ENCODE assay signal across 13 cellular contexts in the genomic region with DNA sequence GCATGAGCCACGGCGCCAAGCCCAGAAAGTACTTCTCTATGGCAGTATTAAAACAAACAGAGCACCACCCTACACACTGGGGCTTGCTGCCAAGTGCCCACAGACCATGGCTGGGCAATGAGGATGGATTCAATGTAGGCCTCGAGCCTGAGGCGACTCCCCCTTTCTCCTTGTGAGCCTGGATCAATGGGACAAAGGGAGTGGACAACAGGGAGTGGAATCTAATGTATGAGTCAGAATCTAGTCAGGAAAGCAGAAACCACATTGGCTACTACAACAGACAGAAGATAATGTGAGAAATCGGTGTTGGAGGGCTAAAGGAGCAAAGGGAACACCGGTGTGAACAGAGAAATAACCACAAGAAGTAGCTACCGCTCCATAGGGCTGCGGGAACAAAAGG. TPM values are rescaled to one million over a fixed set of nuclear protein-coding genes. Genes with fewer than 3 reads are reported as not detected.
A peak's percentile ranks its signal among the peaks of the same experiment; 100 is the strongest.
DNase-seq lines count a peak whose midpoint lies in the region; ATAC-seq lines count a peak whose summit lies in the region.
"Had no signal": no experiment of that assay in that cellular context is flagged by ENCODE, and none has a peak within 500 bp of the region (broad histone marks: within the 10 kb centered on the region; RNA-seq: fewer than 3 reads in every experiment).

No MANE protein-coding gene starts in this region.

- ATAC-seq in left colon = peak; percentile 88
- ATAC-seq in natural killer cell treated with Interleukin-12 subunit alpha and Interleukin-12 subunit beta and Interleukin-15 and Interleukin-18, amount 100 ng/mL, for 72 hours = no peak

- intact Hi-C loops in left colon (cut with DNase I, micrococcal nuclease) = no loop called here

- H3K36me3 Mint-ChIP-seq in natural killer cell treated with Interleukin-12 subunit alpha and Interleukin-12 subunit beta and Interleukin-15 and Interleukin-18, amount 100 ng/mL, for 72 hours = no peaks in the 10 kb centered on the region

- H3K27me3 Mint-ChIP-seq in natural killer cell treated with Interleukin-12 subunit alpha and Interleukin-12 subunit beta and Interleukin-15 and Interleukin-18, amount 100 ng/mL, for 72 hours = peaks cover 19 to 21% of the 10 kb centered on the region in 2 donors

- H3K4me3 Mint-ChIP-seq in natural killer cell treated with Interleukin-12 subunit alpha and Interleukin-12 subunit beta and Interleukin-15 and Interleukin-18, amount 100 ng/mL, for 72 hours = no peak overlapping the region
- H3K4me3 Mint-ChIP-seq: activated B cell treated with CpG ODN at 0.5 μM for 24 hours had no signal

- peaks cover 4 to 5% of the 10 kb centered on the region in 2 donors for H3K4me1 Mint-ChIP-seq in natural killer cell treated with Interleukin-12 subunit alpha and Interleukin-12 subunit beta and Interleukin-15 and Interleukin-18, amount 100 ng/mL, for 72 hours (ENCODE audit: low read depth in 2 of 2)
- H3K4me1 Mint-ChIP-seq: activated B cell treated with CpG ODN at 0.5 μM for 24 hours had no signal

- no peaks in the 10 kb centered on the region for H3K9me3 Mint-ChIP-seq in natural killer cell treated with Interleukin-12 subunit alpha and Interleukin-12 subunit beta and Interleukin-15 and Interleukin-18, amount 100 ng/mL, for 72 hours
- H3K9me3 Mint-ChIP-seq: activated B cell treated with CpG ODN at 0.5 μM for 24 hours had no signal

- no peak overlapping the region for H3K27ac Mint-ChIP-seq in natural killer cell treated with Interleukin-12 subunit alpha and Interleukin-12 subunit beta and Interleukin-15 and Interleukin-18, amount 100 ng/mL, for 72 hours
- H3K27ac Mint-ChIP-seq: activated B cell treated with CpG ODN at 0.5 μM for 24 hours had no signal

- peak; percentile 77 for DNase-seq in Daoy (ENCODE audit: low read depth)
- DNase-seq in HS-27A (ENCODE audit: low read depth) = peak; percentile 52
- DNase-seq in T1000 (lab: John Stamatoyannopoulos, UW) = peak; percentile 49
- DNase-seq in left colon = peak in 1 of 2 donors; percentile 48
- no peak for DNase-seq in NCI-H1930 (lab: John Stamatoyannopoulos, UW)
- DNase-seq in dermis blood vessel endothelial cell = no peak
- no peak for DNase-seq in natural killer cell treated with Interleukin-12 subunit alpha and Interleukin-12 subunit beta and Interleukin-15 and Interleukin-18, amount 100 ng/mL, for 72 hours (ENCODE audit: low spot score)
- no peak for DNase-seq in NCI-H187 (lab: John Stamatoyannopoulos, UW)
- DNase-seq: activated B cell treated with CpG ODN at 0.5 μM for 24 hours, cortex of kidney, glutamatergic neuron, NCI-H2081 treated with DMSO at 0.1 percent for 48 hours, tibial artery had no signal

RNA-seq across cellular contexts. Expression of gene OCIAD2, which starts 37.7 kb away (rescaled TPM):
- total RNA-seq in Daoy (2014; rRNA removed; shearing (Covaris generic)) = 83.1 and 106 TPM in 2 replicates
- total RNA-seq in left colon (100 to 1,000 TPM in 1 of 2 donors, 10 to 100 TPM in 1; 91.6 to 164 TPM), dermis blood vessel endothelial cell (31.9 and 43.1 TPM in 2 replicates)
- 10 to 100 TPM; 20.0 to 36.9 TPM for total RNA-seq in natural killer cell treated with Interleukin-12 subunit alpha and Interleukin-12 subunit beta and Interleukin-15 and Interleukin-18, amount 100 ng/mL, for 72 hours

RNA-seq across cellular contexts. Expression of gene CWH43, which starts 41.8 kb away (rescaled TPM):
- total RNA-seq in Daoy (2014; rRNA removed; shearing (Covaris generic)) = not detected in 2 replicates
- total RNA-seq in left colon (10 to 100 TPM; 25.5 to 56.8 TPM), dermis blood vessel endothelial cell (not detected in 2 replicates)
- not detected for total RNA-seq in natural killer cell treated with Interleukin-12 subunit alpha and Interleukin-12 subunit beta and Interleukin-15 and Interleukin-18, amount 100 ng/mL, for 72 hours
- total RNA-seq: activated B cell treated with CpG ODN at 0.5 μM for 24 hours had no signal

Comparison
In these comparisons a context has a peak if more than half of its experiments do, and no peak if none do; other contexts are left out.
1. DNase-seq: peak in Daoy (single experiment), HS-27A (single experiment) and T1000 (single experiment); none in NCI-H1930 (0 of 2), dermis blood vessel endothelial cell (single experiment), natural killer cell treated with Interleukin-12 subunit alpha and Interleukin-12 subunit beta and Interleukin-15 and Interleukin-18, amount 100 ng/mL, for 72 hours (single experiment) and NCI-H187 (0 of 2).
2. RNA of gene CWH43, which starts 41.8 kb away (total RNA-seq): 25.5 to 56.8 TPM in left colon; not detected in Daoy, not detected in dermis blood vessel endothelial cell and not detected in natural killer cell treated with Interleukin-12 subunit alpha and Interleukin-12 subunit beta and Interleukin-15 and Interleukin-18, amount 100 ng/mL, for 72 hours; every median in the first group is over 10 times any median in the second.